12 cellular contexts compared by ENCODE assay signal in genomic region chr1:185499986-185500626, GRCh38.
DNase-seq lines count a peak whose midpoint lies in the region; ATAC-seq and TF ChIP-seq lines count a peak whose summit lies in the region.
"Had no signal": no experiment of that assay in that cellular context is flagged by ENCODE, and none has a peak within 500 bp of the region (broad histone marks: within the 10 kb centered on the region; RNA-seq: fewer than 3 reads in every experiment).

No MANE protein-coding gene starts in this region.

- no peak for ATAC-seq in sciatic nerve

- peak; percentile 11 for DNase-seq in activated CD4-positive, alpha-beta T cell treated with anti-CD3 and anti-CD28 coated beads for 48 hours
- no peak for DNase-seq in activated CD4-positive, alpha-beta T cell treated with anti-CD3 and anti-CD28 coated beads for 4 hours
- DNase-seq in M059J (ENCODE audit: low read depth) = peak; percentile 95
- DNase-seq in choroid plexus epithelial cell (ENCODE audit: low read depth) = peak; percentile 88
- DNase-seq in retinal pigment epithelial cell (ENCODE audit: low read depth) = peak; percentile 68
- no peak for DNase-seq in COR-L47 (lab: John Stamatoyannopoulos, UW)
- DNase-seq in sciatic nerve (ENCODE audit: low spot score) = no peak
- no peak for DNase-seq in stimulated activated CD8-positive, alpha-beta memory T cell treated with anti-CD3 and anti-CD28 coated beads, Interleukin-4, amount 100 ng/mL, for 48 hours
- DNase-seq: cortex of kidney; NCI-H1436; stimulated activated naive CD4-positive, alpha-beta T cell treated with Interleukin-2 at 50 U/mL for 16 hours had no signal

- no peak overlapping the region for H3K4me3 ChIP-seq in choroid plexus epithelial cell (ENCODE audit: low read depth, low read length)
- no peak overlapping the region for H3K4me3 ChIP-seq in retinal pigment epithelial cell (ENCODE audit: low read length)
- H3K4me3 ChIP-seq: prostate gland had no signal

- TF ChIP-seq CTCF in choroid plexus epithelial cell (conservative IDR thresholded peaks at IDR 0.05; ENCODE audit: low read depth, low read length) = no peak
- no peak for TF ChIP-seq CTCF in retinal pigment epithelial cell (conservative IDR thresholded peaks at IDR 0.05; ENCODE audit: low read depth, low read length)

- intact Hi-C loops in sciatic nerve (cut with DNase I) = no loop called here

Comparison
In these comparisons a context has a peak if more than half of its experiments do, and no peak if none do; other contexts are left out.
1. DNase-seq: peak in activated CD4-positive, alpha-beta T cell treated with anti-CD3 and anti-CD28 coated beads for 48 hours (single experiment), M059J (single experiment), choroid plexus epithelial cell (single experiment) and retinal pigment epithelial cell (single experiment); none in activated CD4-positive, alpha-beta T cell treated with anti-CD3 and anti-CD28 coated beads for 4 hours (0 of 2), COR-L47 (single experiment), sciatic nerve (single experiment) and stimulated activated CD8-positive, alpha-beta memory T cell treated with anti-CD3 and anti-CD28 coated beads, Interleukin-4, amount 100 ng/mL, for 48 hours (single experiment).